Comparison of ENCODE assay signal across 15 cellular contexts in genomic region chr15:62517541-62517940, GRCh38.
DNase-seq lines count a peak whose midpoint lies in the region; ATAC-seq and TF ChIP-seq lines count a peak whose summit lies in the region.
"Had no signal": no experiment of that assay in that cellular context is flagged by ENCODE, and none has a peak within 500 bp of the region (broad histone marks: within the 10 kb centered on the region; RNA-seq: fewer than 3 reads in every experiment).

No MANE protein-coding gene starts in this region.

- no peaks in the 10 kb centered on the region for H3K36me3 Mint-ChIP-seq in nephron (ENCODE audit: low read depth)
- H3K36me3 Mint-ChIP-seq in naive thymus-derived CD8-positive, alpha-beta T cell = no peaks in the 10 kb centered on the region
- no peaks in the 10 kb centered on the region for H3K36me3 Mint-ChIP-seq in CD8-positive, alpha-beta memory T cell
- H3K36me3 Mint-ChIP-seq: CD4-positive, CD25-positive, alpha-beta regulatory T cell had no signal

- no peaks in the 10 kb centered on the region for H3K4me1 ChIP-seq in CD8-positive, alpha-beta memory T cell (ENCODE audit: insufficient read depth, low read length)

- H3K36me3 ChIP-seq in CD8-positive, alpha-beta memory T cell (ENCODE audit: insufficient read depth, low read length) = no peaks in the 10 kb centered on the region
- H3K36me3 ChIP-seq: BE2C, HAP-1 had no signal

- no peak overlapping the region for H3K27ac ChIP-seq in CD8-positive, alpha-beta memory T cell (ENCODE audit: low read depth, low read length)
- H3K27ac ChIP-seq: GM23248 had no signal

- POLR2A ChIA-PET in naive thymus-derived CD8-positive, alpha-beta T cell (lab: Charles Lee) = no interaction called here
- POLR2A ChIA-PET in CD8-positive, alpha-beta memory T cell (lab: Charles Lee) = no interaction called here

- no peaks in the 10 kb centered on the region for H3K27me3 Mint-ChIP-seq in nephron (ENCODE audit: low read depth)
- peaks cover 8 to 72% (median 16%) of the 10 kb centered on the region in 5 donors for H3K27me3 Mint-ChIP-seq in naive thymus-derived CD8-positive, alpha-beta T cell
- H3K27me3 Mint-ChIP-seq in CD8-positive, alpha-beta memory T cell = peaks cover 25 to 62% of the 10 kb centered on the region in 2 donors

- peak; percentile 9 for DNase-seq in M059J (ENCODE audit: low read depth)
- DNase-seq in astrocyte of the spinal cord (ENCODE audit: low read depth, low spot score) = peak; percentile 31
- DNase-seq in effector CD8-positive, alpha-beta T cell (lab: John Stamatoyannopoulos, UW) = no peak
- DNase-seq in naive thymus-derived CD8-positive, alpha-beta T cell = no peak
- no peak for DNase-seq in CD8-positive, alpha-beta memory T cell
- DNase-seq: ACHN; BE2C; C1 segment of cervical spinal cord; Caco-2; CD4-positive, CD25-positive, alpha-beta regulatory T cell; GM23248; IMR-90 had no signal

- no peaks in the 10 kb centered on the region for H3K9me3 ChIP-seq in CD8-positive, alpha-beta memory T cell (ENCODE audit: low read length)
- H3K9me3 ChIP-seq: BE2C, Caco-2, HAP-1 had no signal

- in situ Hi-C loops in astrocyte of the spinal cord (cut with HindIII; ENCODE audit: low sequenced_read_pairs) = no loop called here

- H3K4me3 ChIP-seq in astrocyte of the spinal cord (ENCODE audit: low read depth, low read length) = no peak overlapping the region
- no peak overlapping the region for H3K4me3 ChIP-seq in CD8-positive, alpha-beta memory T cell (ENCODE audit: low read length)
- H3K4me3 ChIP-seq: GM23248, HAP-1 had no signal

- H3K9me3 Mint-ChIP-seq in nephron = no peaks in the 10 kb centered on the region
- no peaks in the 10 kb centered on the region for H3K9me3 Mint-ChIP-seq in naive thymus-derived CD8-positive, alpha-beta T cell
- no peaks in the 10 kb centered on the region for H3K9me3 Mint-ChIP-seq in CD8-positive, alpha-beta memory T cell

- no peak overlapping the region for H3K4me3 Mint-ChIP-seq in nephron
- no peak overlapping the region for H3K4me3 Mint-ChIP-seq in naive thymus-derived CD8-positive, alpha-beta T cell
- H3K4me3 Mint-ChIP-seq in CD8-positive, alpha-beta memory T cell = no peak overlapping the region
- H3K4me3 Mint-ChIP-seq: CD4-positive, CD25-positive, alpha-beta regulatory T cell had no signal

- H3K4me1 Mint-ChIP-seq in nephron = peaks cover 85% of the 10 kb centered on the region
- H3K4me1 Mint-ChIP-seq in naive thymus-derived CD8-positive, alpha-beta T cell = no peaks in the 10 kb centered on the region
- no peaks in the 10 kb centered on the region for H3K4me1 Mint-ChIP-seq in CD8-positive, alpha-beta memory T cell
- H3K4me1 Mint-ChIP-seq: CD4-positive, CD25-positive, alpha-beta regulatory T cell had no signal

- H3K27me3 ChIP-seq in CD8-positive, alpha-beta memory T cell (ENCODE audit: insufficient read depth, low read length, poor library complexity, severe bottlenecking) = no peaks in the 10 kb centered on the region
- H3K27me3 ChIP-seq: BE2C had no signal

- TF ChIP-seq CTCF in astrocyte of the spinal cord (IDR thresholded peaks at IDR 0.05; ENCODE audit: low read depth, low read length) = no peak
- no peak for TF ChIP-seq CTCF in nephron (IDR thresholded peaks at IDR 0.05; ENCODE audit: unreplicated experiment in 3 of 3)

- no peak for ATAC-seq in naive thymus-derived CD8-positive, alpha-beta T cell
- ATAC-seq in HG03439 (IDR thresholded peaks at IDR 0.05; ENCODE audit: unreplicated experiment) = no peak

- CTCF ChIA-PET in CD8-positive, alpha-beta memory T cell (lab: Charles Lee) = no interaction called here

- H3K27ac Mint-ChIP-seq in nephron = peak overlapping the region in 2 of 3 experiments; percentile 30 to 36
- H3K27ac Mint-ChIP-seq in naive thymus-derived CD8-positive, alpha-beta T cell = no peak overlapping the region
- H3K27ac Mint-ChIP-seq in CD8-positive, alpha-beta memory T cell = no peak overlapping the region
- H3K27ac Mint-ChIP-seq: CD4-positive, CD25-positive, alpha-beta regulatory T cell had no signal

Comparison
In these comparisons a context has a peak if more than half of its experiments do, and no peak if none do; other contexts are left out.
1. DNase-seq: peak in M059J (single experiment) and astrocyte of the spinal cord (single experiment); none in effector CD8-positive, alpha-beta T cell (single experiment), naive thymus-derived CD8-positive, alpha-beta T cell (0 of 10) and CD8-positive, alpha-beta memory T cell (0 of 5).
2. H3K27ac Mint-ChIP-seq: peak in nephron (2 of 3); none in naive thymus-derived CD8-positive, alpha-beta T cell (0 of 10) and CD8-positive, alpha-beta memory T cell (0 of 8).